In the genomic region with DNA sequence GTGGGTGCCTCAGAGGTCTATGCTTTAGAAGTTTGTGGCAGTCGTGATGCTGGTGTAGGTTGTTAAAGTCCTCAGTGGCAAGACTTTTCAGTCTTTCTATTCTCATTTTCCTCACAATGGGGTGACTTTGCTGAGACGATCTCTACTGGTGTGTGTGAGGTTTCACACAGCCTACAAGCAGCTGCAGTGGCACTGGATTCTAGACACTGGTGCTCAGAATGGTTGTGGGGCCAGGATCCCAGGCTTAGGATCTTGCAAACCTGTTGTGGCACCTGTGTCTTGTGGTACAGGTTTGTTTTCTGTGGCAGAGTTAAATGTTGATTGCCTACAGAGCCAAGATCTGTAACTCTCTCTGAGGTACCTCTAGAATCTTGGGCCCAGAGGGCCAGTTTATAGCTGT, we compare ENCODE assay signal across 16 cellular contexts.
DNase-seq lines count a peak whose midpoint lies in the region; ATAC-seq and TF ChIP-seq lines count a peak whose summit lies in the region.
"Had no signal": no experiment of that assay in that cellular context is flagged by ENCODE, and none has a peak within 500 bp of the region (broad histone marks: within the 10 kb centered on the region; RNA-seq: fewer than 3 reads in every experiment).

No MANE protein-coding gene starts in this region.

- 35% methylated on average over 2 of the region's 2 CpGs for WGBS in thymus
- 72 to 77% (median 74%) methylated on average over 2 of the region's 2 CpGs for WGBS in ovary, 3 donors

- TF ChIP-seq POLR2A in ovary (IDR thresholded peaks at IDR 0.05) = no peak

- H4K20me1 ChIP-seq in BLaER1 (no peaks in the 10 kb centered on the region), DND-41 (ENCODE audit: insufficient read depth, low read length) (no peaks in the 10 kb centered on the region), Loucy (ENCODE audit: insufficient read depth, low read length, poor library complexity, severe bottlenecking) (no peaks in the 10 kb centered on the region)

- H3K36me3 ChIP-seq in BLaER1 (no peaks in the 10 kb centered on the region), DND-41 (ENCODE audit: insufficient read depth, low read length) (no peaks in the 10 kb centered on the region), Loucy (ENCODE audit: insufficient read depth, low read length) (no peaks in the 10 kb centered on the region), thymus (ENCODE audit: control insufficient read depth, insufficient read depth) (no peaks in the 10 kb centered on the region), ovary (no peaks in the 10 kb centered on the region)

- H3K4me2 ChIP-seq in BLaER1 (peak overlapping the region; percentile 79), DND-41 (ENCODE audit: insufficient read depth, low read length) (no peak overlapping the region), Loucy (ENCODE audit: low read depth, low read length, poor library complexity, severe bottlenecking) (no peak overlapping the region)

- TF ChIP-seq EP300 in ovary (IDR thresholded peaks at IDR 0.05) = no peak

- peaks cover 51% of the 10 kb centered on the region for H3K4me1 ChIP-seq in BLaER1
- peaks cover 67% of the 10 kb centered on the region for H3K4me1 ChIP-seq in DND-41 (ENCODE audit: insufficient read depth, low read length)
- H3K4me1 ChIP-seq in Loucy (ENCODE audit: insufficient read depth, low read length, poor library complexity, severe bottlenecking) = peaks cover 49% of the 10 kb centered on the region
- peaks cover 28% of the 10 kb centered on the region for H3K4me1 ChIP-seq in thymus (ENCODE audit: control insufficient read depth, insufficient read depth, low read length)
- no peaks in the 10 kb centered on the region for H3K4me1 ChIP-seq in ovary (ENCODE audit: insufficient read depth)

- H3K79me2 ChIP-seq in DND-41 (ENCODE audit: insufficient read depth, low read length) (peaks cover 16% of the 10 kb centered on the region; the same call in 1 of the 2 replicates), Loucy (ENCODE audit: insufficient read depth, low read length) (no peaks in the 10 kb centered on the region)

- DNase-seq in DND-41 (peak; percentile 57), ovary (no peak), NCI-H82 treated with DMSO at 0.1 percent for 48 hours (lab: John Stamatoyannopoulos, UW; ENCODE audit: unreplicated experiment) (no peak)
- DNase-seq: C1 segment of cervical spinal cord; Calu3; CD4-positive, alpha-beta memory T cell; COR-L47; DMS53; DMS79 treated with DMSO at 0.1 percent for 48 hours; GM23248; H7; HCEC 1CT had no signal

- H3K27ac ChIP-seq in BLaER1 (peak overlapping the region; percentile 63), DND-41 (ENCODE audit: low read length) (peak overlapping the region; percentile 98), thymus (ENCODE audit: low read depth) (peak overlapping the region; percentile 70), ovary (no peak overlapping the region)
- H3K27ac ChIP-seq: GM23248 had no signal

- H3F3A ChIP-seq in Loucy (ENCODE audit: low read depth) = no peaks in the 10 kb centered on the region

- H3K4me3 ChIP-seq in BLaER1 = no peak overlapping the region
- no peak overlapping the region for H3K4me3 ChIP-seq in DND-41 (ENCODE audit: low read depth in 1 of 2, low read length in 2 of 2)
- H3K4me3 ChIP-seq in Loucy (ENCODE audit: low read length, poor library complexity, severe bottlenecking) = no peak overlapping the region
- H3K4me3 ChIP-seq in thymus (ENCODE audit: low read length) = no peak overlapping the region
- H3K4me3 ChIP-seq in ovary = no peak overlapping the region
- H3K4me3 ChIP-seq: GM23248 had no signal

- TF ChIP-seq CTCF in DND-41 (IDR thresholded peaks at IDR 0.05; ENCODE audit: borderline replicate concordance, extremely low read depth, low read length, poor library complexity, severe bottlenecking) = no peak
- no peak for TF ChIP-seq CTCF in Loucy (conservative IDR thresholded peaks at IDR 0.05; ENCODE audit: low read length)
- no peak for TF ChIP-seq CTCF in ovary (IDR thresholded peaks at IDR 0.05)

- ATAC-seq in DND-41 (ENCODE audit: insufficient read depth, low read depth) = no peak
- ATAC-seq in GM18867 (IDR thresholded peaks at IDR 0.05; ENCODE audit: unreplicated experiment) = no peak

- H3K27me3 ChIP-seq in BLaER1 = no peaks in the 10 kb centered on the region
- no peaks in the 10 kb centered on the region for H3K27me3 ChIP-seq in DND-41 (ENCODE audit: insufficient read depth, low read length, poor library complexity)
- no peaks in the 10 kb centered on the region for H3K27me3 ChIP-seq in Loucy (ENCODE audit: insufficient read depth, low read length, poor library complexity, severe bottlenecking)
- H3K27me3 ChIP-seq in thymus (ENCODE audit: control insufficient read depth, insufficient read depth) = no peaks in the 10 kb centered on the region
- no peaks in the 10 kb centered on the region for H3K27me3 ChIP-seq in ovary

- peaks cover 12% of the 10 kb centered on the region; the same call in 1 of the 2 replicates for H3K9me3 ChIP-seq in BLaER1
- H3K9me3 ChIP-seq in DND-41 (ENCODE audit: insufficient read depth, low read length, severe bottlenecking) = peaks cover 3% of the 10 kb centered on the region
- no peaks in the 10 kb centered on the region for H3K9me3 ChIP-seq in Loucy (ENCODE audit: insufficient read depth, low read depth, low read length)
- no peaks in the 10 kb centered on the region for H3K9me3 ChIP-seq in thymus (ENCODE audit: control insufficient read depth)
- H3K9me3 ChIP-seq in ovary = no peaks in the 10 kb centered on the region

- H2AFZ ChIP-seq in DND-41 (ENCODE audit: low read depth, low read length) (peak overlapping the region; percentile 49), Loucy (ENCODE audit: low read length) (peak overlapping the region; percentile 47)
- H2AFZ ChIP-seq: GM23248 had no signal

- H3K9ac ChIP-seq in BLaER1 (no peak overlapping the region), DND-41 (ENCODE audit: low read depth, low read length) (peak overlapping the region; percentile 59), Loucy (ENCODE audit: low read depth, low read length, poor library complexity, severe bottlenecking) (no peak overlapping the region)
- H3K9ac ChIP-seq: GM23248 had no signal

- intact Hi-C loops in ovary (cut with DNase I) = no loop called here

- no peaks in the 10 kb centered on the region for H3K9me2 ChIP-seq in Loucy (replicated peaks; ENCODE audit: low read depth, low read length)

Comparison
In these comparisons a context has a peak if more than half of its experiments do, and no peak if none do; other contexts are left out.
1. H3K27ac ChIP-seq: peak in BLaER1 (single experiment), DND-41 (single experiment) and thymus (single experiment); none in ovary (0 of 2).